ENCODE assay signal across 9 cellular contexts in the genomic region with DNA sequence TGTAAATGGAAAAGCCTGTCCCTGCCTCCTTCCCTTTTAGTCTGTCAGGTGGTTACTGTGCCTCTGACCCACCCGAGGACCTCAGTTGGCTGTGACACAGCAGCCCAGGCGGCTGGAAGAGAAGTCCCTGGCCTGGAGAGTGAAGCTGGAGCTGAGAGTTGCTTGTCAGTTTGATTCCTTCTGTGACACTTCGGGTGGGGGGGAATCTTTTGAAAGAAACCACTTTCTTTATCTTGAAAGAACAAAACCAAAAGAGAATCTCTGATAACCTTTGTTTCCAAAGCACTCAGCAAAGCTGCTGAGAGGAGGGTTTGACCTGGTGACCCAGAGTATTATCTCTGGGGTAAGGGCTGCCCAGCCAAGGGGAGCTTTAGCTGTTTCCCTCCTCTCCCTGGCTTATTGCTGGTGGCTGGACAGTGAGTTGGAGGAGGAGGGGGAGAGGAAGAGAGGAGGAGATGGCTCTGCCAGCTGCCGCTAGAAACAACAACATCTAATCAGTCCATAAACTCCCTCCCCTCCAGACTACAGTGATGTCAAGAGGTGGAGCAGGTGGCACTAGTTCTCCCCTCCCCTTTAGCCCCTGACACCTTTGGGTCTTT. TPM values are rescaled to one million over a fixed set of nuclear protein-coding genes. Genes with fewer than 3 reads are reported as not detected.
A peak's percentile ranks its signal among the peaks of the same experiment; 100 is the strongest.
DNase-seq lines count a peak whose midpoint lies in the region; ATAC-seq, FAIRE-seq and TF ChIP-seq lines count a peak whose summit lies in the region.
"Had no signal": no experiment of that assay in that cellular context is flagged by ENCODE, and none has a peak within 500 bp of the region (broad histone marks: within the 10 kb centered on the region; RNA-seq: fewer than 3 reads in every experiment).

No MANE protein-coding gene starts in this region.

- H3K27ac Mint-ChIP-seq in WTC11: no peak overlapping the region; the same call in 1 of the 2 replicates

- no peaks in the 10 kb centered on the region for H3K27me3 ChIP-seq in DOHH2 (ENCODE audit: control insufficient read depth, low read length)

- ATAC-seq in GM21528 (IDR thresholded peaks at IDR 0.05; ENCODE audit: low FRiP score, unreplicated experiment) (no peak), WTC11 (no peak; the same call in 1 of the 2 replicates)

- no peaks in the 10 kb centered on the region for H3F3A ChIP-seq in DOHH2 (ENCODE audit: control insufficient read depth, insufficient read depth)

- H3K36me3 Mint-ChIP-seq in WTC11: no peaks in the 10 kb centered on the region
- H3K36me3 Mint-ChIP-seq: activated naive CD4-positive, alpha-beta T cell treated with anti-CD3 and anti-CD28 coated beads, Interleukin-2, amount 50 U/mL, for 72 hours had no signal

- no peaks in the 10 kb centered on the region for H3K9me3 ChIP-seq in DOHH2 (ENCODE audit: control insufficient read depth, insufficient read depth, low read length)

- peaks cover 55% of the 10 kb centered on the region for H3K4me1 ChIP-seq in DOHH2 (ENCODE audit: control insufficient read depth, low read length)

- FAIRE-seq in GM12891 (lab: Jason Lieb, UNC) (no peak), D721Med (lab: Jason Lieb, UNC) (no peak)

- H3K9me2 ChIP-seq in DOHH2 (replicated peaks; ENCODE audit: control insufficient read depth, low read length): no peaks in the 10 kb centered on the region

- peak overlapping the region; percentile 12 for H3K4me2 ChIP-seq in DOHH2 (ENCODE audit: low read length)

- no peak for TF ChIP-seq CTCF in DOHH2 (IDR thresholded peaks at IDR 0.05; ENCODE audit: low read depth, low read length, poor library complexity, severe bottlenecking)
- no peak for TF ChIP-seq CTCF in WTC11 (IDR thresholded peaks at IDR 0.05)
- no peak for TF ChIP-seq CTCF in D721Med (IDR thresholded peaks at IDR 0.05; ENCODE audit: insufficient read depth, missing control alignments)

- DNase-seq in NCI-H526 (lab: John Stamatoyannopoulos, UW): peak; percentile 72 to 84
- peak in 37 of 61 donors; percentile 12 to 75 (median 36) for DNase-seq in caudate nucleus (lab: John Stamatoyannopoulos, UW)
- peak; percentile 62 for DNase-seq in midbrain (lab: John Stamatoyannopoulos, UW)
- no peak for DNase-seq in GM12891 (ENCODE audit: insufficient read length, low spot score)
- DNase-seq in WTC11 (ENCODE audit: low spot score): no peak
- DNase-seq in D721Med (ENCODE audit: insufficient read length, low spot score): no peak

- H3K36me3 ChIP-seq in DOHH2 (ENCODE audit: control insufficient read depth, low read length): no peaks in the 10 kb centered on the region

- no peaks in the 10 kb centered on the region for H3K9me3 Mint-ChIP-seq in WTC11
- H3K9me3 Mint-ChIP-seq: activated naive CD4-positive, alpha-beta T cell treated with anti-CD3 and anti-CD28 coated beads, Interleukin-2, amount 50 U/mL, for 72 hours had no signal

- H3K4me3 Mint-ChIP-seq in WTC11: no peak overlapping the region

- peaks cover 63% of the 10 kb centered on the region for H3K4me1 Mint-ChIP-seq in WTC11

- no peak for TF ChIP-seq POLR2A in GM12891 (IDR thresholded peaks at IDR 0.05; ENCODE audit: low read depth, low read length)

- CTCF ChIA-PET in WTC11 (lab: Charles Lee): interaction anchor here (0.6 to 2.3 kb wide), 12 partner anchors 11 to 107 kb away, joined by 3 to 28 read pairs (median 4); no protein-coding TSS in a partner anchor

- no peaks in the 10 kb centered on the region for H3K79me2 ChIP-seq in DOHH2 (ENCODE audit: control insufficient read depth, low read length)

- H3K27ac ChIP-seq in DOHH2 (ENCODE audit: low read depth, low read length) (no peak overlapping the region), caudate nucleus (ENCODE audit: low read depth, low read length) (peak overlapping the region; percentile 98)

- POLR2A ChIA-PET in WTC11 (lab: Charles Lee): interaction anchor here (0.6 to 1.2 kb wide), 4 partner anchors 11 to 254 kb away, joined by 3 to 4 read pairs (median 3); a partner anchor contains a TSS

- no peaks in the 10 kb centered on the region for H3K27me3 Mint-ChIP-seq in WTC11 (ENCODE audit: low read depth)

- H3K4me3 ChIP-seq in DOHH2 (ENCODE audit: low read length): no peak overlapping the region

- no peaks in the 10 kb centered on the region for H4K20me1 ChIP-seq in DOHH2 (ENCODE audit: control insufficient read depth, insufficient read depth, low read depth, low read length)

TF ChIP-seq in GM12891, 5 proteins besides CTCF, POLR2A, EP300 and RAD21:
- TF ChIP-seq POLR2AphosphoS5 (IDR thresholded peaks at IDR 0.05; ENCODE audit: low read depth, low read length) (no peak), PAX5 (IDR thresholded peaks at IDR 0.05; ENCODE audit: insufficient read depth, low read length, severe bottlenecking) (no peak), SPI1 (IDR thresholded peaks at IDR 0.05; ENCODE audit: low read depth, low read length) (no peak), POU2F2 (IDR thresholded peaks at IDR 0.05; ENCODE audit: low read depth, low read length) (no peak), TAF1 (IDR thresholded peaks at IDR 0.05; ENCODE audit: low read depth, low read length) (no peak)

TF ChIP-seq in WTC11, 78 proteins besides CTCF, POLR2A, EP300 and RAD21:
- TF ChIP-seq ZNF416 (CRISPR knock-in tag; IDR thresholded peaks at IDR 0.05) (no peak), ZNF317 (CRISPR knock-in tag; IDR thresholded peaks at IDR 0.05; ENCODE audit: borderline replicate concordance, low read depth) (no peak), ETV6 (CRISPR knock-in tag; IDR thresholded peaks at IDR 0.05) (no peak), CREM (CRISPR knock-in tag; IDR thresholded peaks at IDR 0.05) (no peak), IRF2 (CRISPR knock-in tag; IDR thresholded peaks at IDR 0.05; ENCODE audit: borderline replicate concordance, low read depth) (no peak), ESRRA (CRISPR knock-in tag; IDR thresholded peaks at IDR 0.05; ENCODE audit: borderline replicate concordance) (no peak), GTF2I (CRISPR knock-in tag; conservative IDR thresholded peaks at IDR 0.05) (no peak), TEAD4 (CRISPR knock-in tag; IDR thresholded peaks at IDR 0.05) (no peak), OVOL2 (CRISPR knock-in tag; IDR thresholded peaks at IDR 0.05; ENCODE audit: borderline replicate concordance) (no peak), TP53 (CRISPR knock-in tag; IDR thresholded peaks at IDR 0.05) (no peak), ATF1 (CRISPR knock-in tag; IDR thresholded peaks at IDR 0.05) (no peak), NR2C2 (CRISPR knock-in tag; IDR thresholded peaks at IDR 0.05) (no peak), SMAD3 (CRISPR knock-in tag; IDR thresholded peaks at IDR 0.05; ENCODE audit: borderline replicate concordance) (no peak), MYBL2 (CRISPR knock-in tag; IDR thresholded peaks at IDR 0.05) (no peak), ZNF232 (CRISPR knock-in tag; IDR thresholded peaks at IDR 0.05) (no peak), ZNF396 (CRISPR knock-in tag; IDR thresholded peaks at IDR 0.05; ENCODE audit: borderline replicate concordance) (no peak)
- TF ChIP-seq, protein P1, sequence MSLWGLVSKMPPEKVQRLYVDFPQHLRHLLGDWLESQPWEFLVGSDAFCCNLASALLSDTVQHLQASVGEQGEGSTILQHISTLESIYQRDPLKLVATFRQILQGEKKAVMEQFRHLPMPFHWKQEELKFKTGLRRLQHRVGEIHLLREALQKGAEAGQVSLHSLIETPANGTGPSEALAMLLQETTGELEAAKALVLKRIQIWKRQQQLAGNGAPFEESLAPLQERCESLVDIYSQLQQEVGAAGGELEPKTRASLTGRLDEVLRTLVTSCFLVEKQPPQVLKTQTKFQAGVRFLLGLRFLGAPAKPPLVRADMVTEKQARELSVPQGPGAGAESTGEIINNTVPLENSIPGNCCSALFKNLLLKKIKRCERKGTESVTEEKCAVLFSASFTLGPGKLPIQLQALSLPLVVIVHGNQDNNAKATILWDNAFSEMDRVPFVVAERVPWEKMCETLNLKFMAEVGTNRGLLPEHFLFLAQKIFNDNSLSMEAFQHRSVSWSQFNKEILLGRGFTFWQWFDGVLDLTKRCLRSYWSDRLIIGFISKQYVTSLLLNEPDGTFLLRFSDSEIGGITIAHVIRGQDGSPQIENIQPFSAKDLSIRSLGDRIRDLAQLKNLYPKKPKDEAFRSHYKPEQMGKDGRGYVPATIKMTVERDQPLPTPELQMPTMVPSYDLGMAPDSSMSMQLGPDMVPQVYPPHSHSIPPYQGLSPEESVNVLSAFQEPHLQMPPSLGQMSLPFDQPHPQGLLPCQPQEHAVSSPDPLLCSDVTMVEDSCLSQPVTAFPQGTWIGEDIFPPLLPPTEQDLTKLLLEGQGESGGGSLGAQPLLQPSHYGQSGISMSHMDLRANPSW (CRISPR knock-in tag; conservative IDR thresholded peaks at IDR 0.05; ENCODE audit: low read depth): no peak
- TF ChIP-seq, protein P2, sequence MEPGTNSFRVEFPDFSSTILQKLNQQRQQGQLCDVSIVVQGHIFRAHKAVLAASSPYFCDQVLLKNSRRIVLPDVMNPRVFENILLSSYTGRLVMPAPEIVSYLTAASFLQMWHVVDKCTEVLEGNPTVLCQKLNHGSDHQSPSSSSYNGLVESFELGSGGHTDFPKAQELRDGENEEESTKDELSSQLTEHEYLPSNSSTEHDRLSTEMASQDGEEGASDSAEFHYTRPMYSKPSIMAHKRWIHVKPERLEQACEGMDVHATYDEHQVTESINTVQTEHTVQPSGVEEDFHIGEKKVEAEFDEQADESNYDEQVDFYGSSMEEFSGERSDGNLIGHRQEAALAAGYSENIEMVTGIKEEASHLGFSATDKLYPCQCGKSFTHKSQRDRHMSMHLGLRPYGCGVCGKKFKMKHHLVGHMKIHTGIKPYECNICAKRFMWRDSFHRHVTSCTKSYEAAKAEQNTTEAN (CRISPR knock-in tag; IDR thresholded peaks at IDR 0.05): no peak
- TF ChIP-seq, protein P3, sequence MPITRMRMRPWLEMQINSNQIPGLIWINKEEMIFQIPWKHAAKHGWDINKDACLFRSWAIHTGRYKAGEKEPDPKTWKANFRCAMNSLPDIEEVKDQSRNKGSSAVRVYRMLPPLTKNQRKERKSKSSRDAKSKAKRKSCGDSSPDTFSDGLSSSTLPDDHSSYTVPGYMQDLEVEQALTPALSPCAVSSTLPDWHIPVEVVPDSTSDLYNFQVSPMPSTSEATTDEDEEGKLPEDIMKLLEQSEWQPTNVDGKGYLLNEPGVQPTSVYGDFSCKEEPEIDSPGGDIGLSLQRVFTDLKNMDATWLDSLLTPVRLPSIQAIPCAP (CRISPR knock-in tag; IDR thresholded peaks at IDR 0.05): no peak
- TF ChIP-seq, protein P4, sequence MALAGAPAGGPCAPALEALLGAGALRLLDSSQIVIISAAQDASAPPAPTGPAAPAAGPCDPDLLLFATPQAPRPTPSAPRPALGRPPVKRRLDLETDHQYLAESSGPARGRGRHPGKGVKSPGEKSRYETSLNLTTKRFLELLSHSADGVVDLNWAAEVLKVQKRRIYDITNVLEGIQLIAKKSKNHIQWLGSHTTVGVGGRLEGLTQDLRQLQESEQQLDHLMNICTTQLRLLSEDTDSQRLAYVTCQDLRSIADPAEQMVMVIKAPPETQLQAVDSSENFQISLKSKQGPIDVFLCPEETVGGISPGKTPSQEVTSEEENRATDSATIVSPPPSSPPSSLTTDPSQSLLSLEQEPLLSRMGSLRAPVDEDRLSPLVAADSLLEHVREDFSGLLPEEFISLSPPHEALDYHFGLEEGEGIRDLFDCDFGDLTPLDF (CRISPR knock-in tag; IDR thresholded peaks at IDR 0.05): no peak

RNA-seq across cellular contexts. Expression of a gene that starts 34.0 kb away (rescaled TPM):
- polyA plus RNA-seq in GM12891 (2012; ENCODE audit: low read depth, missing spikeins): 1.3 TPM
- total RNA-seq in WTC11 (2021): 2.2 to 3.1 TPM (median 2.5 TPM) in 3 replicates

Comparison
In these comparisons a context has a peak if more than half of its experiments do, and no peak if none do; other contexts are left out.
1. DNase-seq: peak in NCI-H526 (2 of 2), caudate nucleus (37 of 61) and midbrain (single experiment); none in GM12891 (single experiment), WTC11 (single experiment) and D721Med (single experiment).